In the genomic region with DNA sequence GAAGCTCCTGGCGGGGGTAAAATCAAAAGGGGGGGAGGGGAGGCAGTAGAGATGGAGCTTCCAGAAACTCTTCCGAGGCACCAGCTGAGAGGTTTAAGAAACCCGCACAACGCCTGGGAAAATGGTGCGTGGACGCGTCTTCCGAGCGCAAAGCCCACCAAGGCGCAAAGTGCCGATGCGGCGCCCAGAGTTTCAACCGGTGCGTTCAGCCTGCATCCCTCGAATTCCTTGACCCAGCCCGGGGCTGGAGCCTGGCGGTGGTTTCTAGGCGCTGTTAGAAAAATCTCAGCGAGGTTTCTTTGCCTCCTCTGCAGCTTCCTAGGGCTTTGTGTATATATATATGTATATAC, we compare ENCODE assay signal across 11 cellular contexts. TPM values are rescaled to one million over a fixed set of nuclear protein-coding genes. Genes with fewer than 3 reads are reported as not detected.
DNase-seq lines count a peak whose midpoint lies in the region; ATAC-seq and TF ChIP-seq lines count a peak whose summit lies in the region.
"Had no signal": no experiment of that assay in that cellular context is flagged by ENCODE, and none has a peak within 500 bp of the region (broad histone marks: within the 10 kb centered on the region; RNA-seq: fewer than 3 reads in every experiment).

No MANE protein-coding gene starts in this region.

- no peak for TF ChIP-seq POLR2A in suprapubic skin (IDR thresholded peaks at IDR 0.05)

- H3K4me1 ChIP-seq in iPS-20b (ENCODE audit: insufficient read depth, low read length) (peaks cover 7% of the 10 kb centered on the region; the same call in 1 of the 2 replicates), suprapubic skin (peaks cover 20% of the 10 kb centered on the region)

- DNase-seq in activated CD4-positive, alpha-beta T cell treated with anti-CD3 and anti-CD28 coated beads, Interleukin-2, amount 10 ng/mL, durations not matched to agents 7 days and 5 days: no peak
- DNase-seq in activated CD4-positive, alpha-beta T cell treated with anti-CD3 and anti-CD28 coated beads for 4 hours: no peak
- no peak for DNase-seq in activated naive CD8-positive, alpha-beta T cell treated with anti-CD3 and anti-CD28 coated beads, Interleukin-2, amount 50 U/mL, for 24 hours
- no peak for DNase-seq in suprapubic skin (ENCODE audit: low spot score in 2 of 2)
- DNase-seq: GOT3 had no signal

- no peaks in the 10 kb centered on the region for H3K9me3 ChIP-seq in iPS-20b (ENCODE audit: insufficient read depth, low read depth, low read length)
- H3K9me3 ChIP-seq in suprapubic skin: no peaks in the 10 kb centered on the region

- peaks cover 71% of the 10 kb centered on the region for H3K27me3 Mint-ChIP-seq in activated CD4-positive, alpha-beta T cell treated with anti-CD3 and anti-CD28 coated beads, Interleukin-2, amount 10 ng/mL, durations not matched to agents 7 days and 5 days
- H3K27me3 Mint-ChIP-seq in activated naive CD8-positive, alpha-beta T cell treated with anti-CD3 and anti-CD28 coated beads, Interleukin-2, amount 50 U/mL, for 24 hours: peaks cover 55% of the 10 kb centered on the region

- POLR2A ChIA-PET in activated CD4-positive, alpha-beta T cell treated with anti-CD3 and anti-CD28 coated beads, Interleukin-2, amount 10 ng/mL, durations not matched to agents 7 days and 5 days (lab: Charles Lee): no interaction called here

- H3K27ac ChIP-seq in iPS-20b (ENCODE audit: low read length) (no peak overlapping the region), suprapubic skin (no peak overlapping the region)

- peak overlapping the region; percentile 52; the same call in 1 of the 2 replicates for H3K9ac ChIP-seq in iPS-20b (ENCODE audit: low read depth, low read length)

- H3K27ac Mint-ChIP-seq in activated CD4-positive, alpha-beta T cell treated with anti-CD3 and anti-CD28 coated beads, Interleukin-2, amount 10 ng/mL, durations not matched to agents 7 days and 5 days: no peak overlapping the region
- no peak overlapping the region for H3K27ac Mint-ChIP-seq in activated naive CD8-positive, alpha-beta T cell treated with anti-CD3 and anti-CD28 coated beads, Interleukin-2, amount 50 U/mL, for 24 hours
- H3K27ac Mint-ChIP-seq: activated B cell treated with CpG ODN at 0.5 μM for 24 hours had no signal

- TF ChIP-seq CTCF in suprapubic skin (IDR thresholded peaks at IDR 0.05): no peak

- H3K27me3 ChIP-seq in iPS-20b (ENCODE audit: insufficient read depth, low read length) (peaks cover 48% of the 10 kb centered on the region), suprapubic skin (peaks cover 47% of the 10 kb centered on the region)

- ATAC-seq in activated naive CD8-positive, alpha-beta T cell treated with anti-CD3 and anti-CD28 coated beads, Interleukin-2, amount 50 U/mL, for 24 hours: no peak
- no peak for ATAC-seq in HG03045 (IDR thresholded peaks at IDR 0.05; ENCODE audit: unreplicated experiment)
- no peak for ATAC-seq in GM21529 (IDR thresholded peaks at IDR 0.05; ENCODE audit: unreplicated experiment)
- no peak for ATAC-seq in HG03108 (IDR thresholded peaks at IDR 0.05; ENCODE audit: unreplicated experiment)

- no peaks in the 10 kb centered on the region for H3K36me3 ChIP-seq in iPS-20b (ENCODE audit: insufficient read depth, low read depth, low read length)
- no peaks in the 10 kb centered on the region for H3K36me3 ChIP-seq in suprapubic skin

- no peaks in the 10 kb centered on the region for H3K9me3 Mint-ChIP-seq in activated CD4-positive, alpha-beta T cell treated with anti-CD3 and anti-CD28 coated beads, Interleukin-2, amount 10 ng/mL, durations not matched to agents 7 days and 5 days
- no peaks in the 10 kb centered on the region for H3K9me3 Mint-ChIP-seq in activated naive CD8-positive, alpha-beta T cell treated with anti-CD3 and anti-CD28 coated beads, Interleukin-2, amount 50 U/mL, for 24 hours
- H3K9me3 Mint-ChIP-seq: activated B cell treated with CpG ODN at 0.5 μM for 24 hours had no signal

- H3K4me1 Mint-ChIP-seq in activated CD4-positive, alpha-beta T cell treated with anti-CD3 and anti-CD28 coated beads, Interleukin-2, amount 10 ng/mL, durations not matched to agents 7 days and 5 days: peaks cover 3% of the 10 kb centered on the region
- H3K4me1 Mint-ChIP-seq in activated naive CD8-positive, alpha-beta T cell treated with anti-CD3 and anti-CD28 coated beads, Interleukin-2, amount 50 U/mL, for 24 hours: peaks cover 4% of the 10 kb centered on the region
- H3K4me1 Mint-ChIP-seq: CD14-positive monocyte had no signal

- no peak for TF ChIP-seq EP300 in suprapubic skin (IDR thresholded peaks at IDR 0.05)

- H3K4me3 ChIP-seq in iPS-20b (ENCODE audit: low read length) (peak overlapping the region; percentile 85), suprapubic skin (peak overlapping the region; percentile 56)

- whole genome bisulfite sequencing in suprapubic skin: 5% methylated on average over 19 of the region's 20 CpGs

- CTCF ChIA-PET in activated CD4-positive, alpha-beta T cell treated with anti-CD3 and anti-CD28 coated beads, Interleukin-2, amount 10 ng/mL, durations not matched to agents 7 days and 5 days (lab: Charles Lee): no interaction called here

- H3K36me3 Mint-ChIP-seq in activated CD4-positive, alpha-beta T cell treated with anti-CD3 and anti-CD28 coated beads, Interleukin-2, amount 10 ng/mL, durations not matched to agents 7 days and 5 days (ENCODE audit: low read depth): no peaks in the 10 kb centered on the region
- no peaks in the 10 kb centered on the region for H3K36me3 Mint-ChIP-seq in activated naive CD8-positive, alpha-beta T cell treated with anti-CD3 and anti-CD28 coated beads, Interleukin-2, amount 50 U/mL, for 24 hours (ENCODE audit: low read depth)
- H3K36me3 Mint-ChIP-seq: CD14-positive monocyte had no signal

- H3K4me3 Mint-ChIP-seq in activated CD4-positive, alpha-beta T cell treated with anti-CD3 and anti-CD28 coated beads, Interleukin-2, amount 10 ng/mL, durations not matched to agents 7 days and 5 days: peak overlapping the region; percentile 36
- H3K4me3 Mint-ChIP-seq in activated naive CD8-positive, alpha-beta T cell treated with anti-CD3 and anti-CD28 coated beads, Interleukin-2, amount 50 U/mL, for 24 hours: peak overlapping the region; percentile 42
- H3K4me3 Mint-ChIP-seq: activated B cell treated with CpG ODN at 0.5 μM for 24 hours had no signal

RNA-seq across cellular contexts. Expression of gene PLPPR5, which starts 0.5 kb away (rescaled TPM):
- total RNA-seq in activated CD4-positive, alpha-beta T cell treated with anti-CD3 and anti-CD28 coated beads, Interleukin-2, amount 10 ng/mL, durations not matched to agents 7 days and 5 days: not detected
- total RNA-seq in suprapubic skin: not detected
- total RNA-seq: activated B cell treated with CpG ODN at 0.5 μM for 24 hours had no signal
